Comparison of ENCODE assay signal across 9 cellular contexts in genomic region chr17:82371333-82372062, GRCh38. TPM values are rescaled to one million over a fixed set of nuclear protein-coding genes. Genes with fewer than 3 reads are reported as not detected.
A peak's percentile ranks its signal among the peaks of the same experiment; 100 is the strongest.
DNase-seq lines count a peak whose midpoint lies in the region; ATAC-seq, FAIRE-seq and TF ChIP-seq lines count a peak whose summit lies in the region.
"Had no signal": no experiment of that assay in that cellular context is flagged by ENCODE, and none has a peak within 500 bp of the region (broad histone marks: within the 10 kb centered on the region; RNA-seq: fewer than 3 reads in every experiment).

UTS2R (plus strand) TSS chr17:82371765; CDS start chr17:82374325, 2,560 bp downstream.

- CTCF ChIA-PET in activated CD4-positive, alpha-beta T cell treated with anti-CD3 and anti-CD28 coated beads for 36 hours (lab: Charles Lee) = interaction anchor here (0.8 to 1.3 kb wide), 3 partner anchors 20 to 130 kb away, joined by 3 to 4 read pairs (median 3); no protein-coding TSS in a partner anchor

- peaks cover 0 to 6% of the 10 kb centered on the region in 2 donors for H3K4me1 ChIP-seq in kidney (ENCODE audit: control insufficient read depth in 1 of 2, insufficient read depth in 1 of 2, low read depth in 1 of 2, low read length in 2 of 2)
- H3K4me1 ChIP-seq in stomach = peaks cover 20 to 45% (median 34%) of the 10 kb centered on the region in 4 donors

- H3K4me3 ChIP-seq in kidney (ENCODE audit: low read length in 2 of 2) (peak within 1 kb of the TSS; percentile 49 to 50), stomach (peak within 1 kb of the TSS; percentile 2 to 40 (median 28))
- H3K4me3 ChIP-seq: PC-9 had no signal

- H3K27ac ChIP-seq in kidney (ENCODE audit: low read depth in 2 of 2, low read length in 2 of 2) = no peak within 1 kb of the TSS
- H3K27ac ChIP-seq in stomach = no peak within 1 kb of the TSS
- H3K27ac ChIP-seq: PC-9 had no signal

- ATAC-seq in activated CD4-positive, alpha-beta T cell treated with anti-CD3 and anti-CD28 coated beads for 36 hours = no peak
- no peak for ATAC-seq in activated naive CD8-positive, alpha-beta T cell treated with anti-CD3 and anti-CD28 coated beads, Interleukin-2, amount 50 U/mL, for 24 hours
- ATAC-seq in esophagus mucosa (no peak), GM19023 (IDR thresholded peaks at IDR 0.05; ENCODE audit: unreplicated experiment) (no peak)

- POLR2A ChIA-PET in activated CD4-positive, alpha-beta T cell treated with anti-CD3 and anti-CD28 coated beads for 36 hours (lab: Charles Lee) = no interaction called here

- H3K27me3 Mint-ChIP-seq in activated CD4-positive, alpha-beta T cell treated with anti-CD3 and anti-CD28 coated beads for 36 hours = peaks cover 42% of the 10 kb centered on the region
- H3K27me3 Mint-ChIP-seq in activated naive CD8-positive, alpha-beta T cell treated with anti-CD3 and anti-CD28 coated beads, Interleukin-2, amount 50 U/mL, for 24 hours = peaks cover 44% of the 10 kb centered on the region

- FAIRE-seq in kidney (lab: Jason Lieb, UNC) = no peak

- H3K9me3 ChIP-seq in kidney (ENCODE audit: control insufficient read depth in 1 of 2, low read length in 2 of 2) (no peaks in the 10 kb centered on the region), stomach (no peaks in the 10 kb centered on the region)

- WGBS in stomach, 5 donors = 3 to 11% (median 4%) methylated on average over 10 to 91 of the region's 91 CpGs

- no peaks in the 10 kb centered on the region for H3K9me3 Mint-ChIP-seq in activated CD4-positive, alpha-beta T cell treated with anti-CD3 and anti-CD28 coated beads for 36 hours (ENCODE audit: low read depth)
- no peaks in the 10 kb centered on the region for H3K9me3 Mint-ChIP-seq in activated naive CD8-positive, alpha-beta T cell treated with anti-CD3 and anti-CD28 coated beads, Interleukin-2, amount 50 U/mL, for 24 hours

- H3K36me3 Mint-ChIP-seq in activated CD4-positive, alpha-beta T cell treated with anti-CD3 and anti-CD28 coated beads for 36 hours (ENCODE audit: low read depth) = no peaks in the 10 kb centered on the region
- no peaks in the 10 kb centered on the region for H3K36me3 Mint-ChIP-seq in activated naive CD8-positive, alpha-beta T cell treated with anti-CD3 and anti-CD28 coated beads, Interleukin-2, amount 50 U/mL, for 24 hours (ENCODE audit: low read depth)

- H3K27me3 ChIP-seq in stomach = peaks cover 17 to 89% (median 57%) of the 10 kb centered on the region in 3 donors

- TF ChIP-seq POLR2A in stomach (IDR thresholded peaks at IDR 0.05) = no peak

- DNase-seq in activated CD4-positive, alpha-beta T cell treated with anti-CD3 and anti-CD28 coated beads for 36 hours = no peak
- DNase-seq in activated CD4-positive, alpha-beta T cell treated with anti-CD3 and anti-CD28 coated beads for 1 hour = no peak
- DNase-seq in activated naive CD8-positive, alpha-beta T cell treated with anti-CD3 and anti-CD28 coated beads, Interleukin-2, amount 50 U/mL, for 24 hours = no peak
- DNase-seq in kidney (peak; percentile 49), stomach (no peak), dedifferentiated amniotic fluid mesenchymal stem cell (ENCODE audit: extremely low spot score) (no peak)
- DNase-seq: PC-9 had no signal

- no peak within 1 kb of the TSS for H3K27ac Mint-ChIP-seq in activated CD4-positive, alpha-beta T cell treated with anti-CD3 and anti-CD28 coated beads for 36 hours
- H3K27ac Mint-ChIP-seq in activated naive CD8-positive, alpha-beta T cell treated with anti-CD3 and anti-CD28 coated beads, Interleukin-2, amount 50 U/mL, for 24 hours = no peak within 1 kb of the TSS

- peak within 1 kb of the TSS; percentile 7 for H3K4me3 Mint-ChIP-seq in activated CD4-positive, alpha-beta T cell treated with anti-CD3 and anti-CD28 coated beads for 36 hours
- H3K4me3 Mint-ChIP-seq in activated naive CD8-positive, alpha-beta T cell treated with anti-CD3 and anti-CD28 coated beads, Interleukin-2, amount 50 U/mL, for 24 hours = peak within 1 kb of the TSS; percentile 42

- no peak for TF ChIP-seq EP300 in stomach (IDR thresholded peaks at IDR 0.05)

- H3K9ac ChIP-seq in kidney (ENCODE audit: low read length in 2 of 2) = no peak within 1 kb of the TSS

- TF ChIP-seq CTCF in kidney (IDR thresholded peaks at IDR 0.05; ENCODE audit: borderline replicate concordance, extremely low read depth, insufficient read depth) (no peak), stomach (IDR thresholded peaks at IDR 0.05) (no peak)

- intact Hi-C loops in activated CD4-positive, alpha-beta T cell treated with anti-CD3 and anti-CD28 coated beads for 36 hours (cut with DNase I, micrococcal nuclease) = no loop called here
- intact Hi-C loops in kidney (cut with DNase I) = no loop called here
- intact Hi-C loops in stomach (cut with DNase I; ENCODE audit: low total_unique reads) = no loop called here

- H3K4me1 Mint-ChIP-seq in activated CD4-positive, alpha-beta T cell treated with anti-CD3 and anti-CD28 coated beads for 36 hours = peaks cover 15% of the 10 kb centered on the region
- peaks cover 18% of the 10 kb centered on the region for H3K4me1 Mint-ChIP-seq in activated naive CD8-positive, alpha-beta T cell treated with anti-CD3 and anti-CD28 coated beads, Interleukin-2, amount 50 U/mL, for 24 hours

- no peaks in the 10 kb centered on the region for H3K36me3 ChIP-seq in kidney (ENCODE audit: control insufficient read depth in 1 of 2, insufficient read depth in 2 of 2, low read length in 2 of 2)
- H3K36me3 ChIP-seq in stomach = no peaks in the 10 kb centered on the region

RNA-seq across cellular contexts. Expression of gene UTS2R, which starts in this region (rescaled TPM):
- total RNA-seq in activated CD4-positive, alpha-beta T cell treated with anti-CD3 and anti-CD28 coated beads for 36 hours = not detected
- total RNA-seq in kidney = not detected
- not detected for polyA plus RNA-seq in kidney (ENCODE audit: insufficient read depth, low read depth, low replicate concordance)
- not detected for total RNA-seq in stomach
- not detected for polyA plus RNA-seq in stomach
- total RNA-seq in esophagus mucosa = not detected
- total RNA-seq: PC-9 had no signal

Comparison
In these comparisons a context has a peak if more than half of its experiments do, and no peak if none do; other contexts are left out.
1. Peak in DNase-seq and H3K4me3 ChIP-seq in kidney; RNA of the gene not detected or under 1 TPM.